Comparison of ENCODE assay signal across 12 cellular contexts in genomic region chr2:113910110-113910717, GRCh38. TPM values are rescaled to one million over a fixed set of nuclear protein-coding genes. Genes with fewer than 3 reads are reported as not detected.
DNase-seq lines count a peak whose midpoint lies in the region; ATAC-seq, FAIRE-seq and TF ChIP-seq lines count a peak whose summit lies in the region.
"Had no signal": no experiment of that assay in that cellular context is flagged by ENCODE, and none has a peak within 500 bp of the region (broad histone marks: within the 10 kb centered on the region; RNA-seq: fewer than 3 reads in every experiment).

No MANE protein-coding gene starts in this region.

- H3K36me3 ChIP-seq in SJCRH30, result peaks cover 25% of the 10 kb centered on the region
- H3K36me3 ChIP-seq in K562 (ENCODE audit: control insufficient read depth, insufficient read depth, low read length), result peaks cover 27% of the 10 kb centered on the region; the same call in 2 of the 3 replicates
- H3K36me3 ChIP-seq in uterus, result no peaks in the 10 kb centered on the region
- H3K36me3 ChIP-seq in testis (ENCODE audit: low read depth, missing control alignments), result no peaks in the 10 kb centered on the region

- no peak for TF ChIP-seq RAD21 in K562 (CRISPR knock-in tag; conservative IDR thresholded peaks at IDR 0.05 in 1 of 2, IDR thresholded peaks at IDR 0.05 in 1 of 2)

- no peak for TF ChIP-seq EP300 in K562 (IDR thresholded peaks at IDR 0.05; ENCODE audit: low read length)

- TF ChIP-seq POLR2A in K562 (conservative IDR thresholded peaks at IDR 0.05) (no peak), uterus (IDR thresholded peaks at IDR 0.05) (no peak), testis (IDR thresholded peaks at IDR 0.05) (no peak)

- in situ Hi-C loops in K562 (cut with MboI), result no loop called here

- peak; percentile 68 for ATAC-seq in K562

- no peak overlapping the region for H3K4me3 ChIP-seq in SJCRH30
- no peak overlapping the region for H3K4me3 ChIP-seq in K562
- no peak overlapping the region for H3K4me3 ChIP-seq in uterus
- H3K4me3 ChIP-seq in testis, result no peak overlapping the region
- H3K4me3 ChIP-seq: SJSA1 had no signal

- peak overlapping the region; percentile 22; the same call in 1 of the 2 replicates for H3K27ac ChIP-seq in SJCRH30
- peak overlapping the region; percentile 21; the same call in 2 of the 3 replicates for H3K27ac ChIP-seq in K562 (ENCODE audit: extremely low read depth, low read depth, low read length)
- no peak overlapping the region for H3K27ac ChIP-seq in uterus
- no peak overlapping the region for H3K27ac ChIP-seq in testis
- H3K27ac ChIP-seq: epithelial cell of prostate, SJSA1 had no signal

- H3K9ac ChIP-seq in K562 (ENCODE audit: insufficient read depth in 1 of 2, low read depth in 2 of 2, low read length in 2 of 2), result peak overlapping the region in 1 of 2 experiments; percentile 56; a peak in 1 of 4 replicates

- intact Hi-C loops in K562 (cut with micrococcal nuclease), result no loop called here
- intact Hi-C loops in uterus (cut with DNase I; ENCODE audit: low total_unique reads), result no loop called here
- intact Hi-C loops in testis (cut with DNase I; ENCODE audit: low total_unique reads), result no loop called here

- H3K79me2 ChIP-seq in K562 (ENCODE audit: control insufficient read depth, insufficient read depth, low read length), result peaks cover 97% of the 10 kb centered on the region

- H3K4me1 ChIP-seq in SJCRH30 (peaks cover 13% of the 10 kb centered on the region), K562 (replicated peaks in 1 of 2; ENCODE audit: control insufficient read depth in 2 of 2, insufficient read depth in 2 of 2, low read length in 2 of 2) (peaks cover 11 to 14% of the 10 kb centered on the region in 2 experiments; a peak in 4 of 5 replicates), uterus (peaks cover 0 to 8% of the 10 kb centered on the region in 2 donors), testis (no peaks in the 10 kb centered on the region)
- H3K4me1 ChIP-seq: SJSA1 had no signal

- H3K9me1 ChIP-seq in K562 (ENCODE audit: control insufficient read depth, insufficient read depth, low read length), result no peaks in the 10 kb centered on the region

- no peak for DNase-seq in GM18507 (ENCODE audit: extremely low spot score, insufficient read length, low read depth)
- no peak for DNase-seq in SJCRH30
- DNase-seq in K562 (ENCODE audit: extremely low read depth in 1 of 4, low spot score in 3 of 4), result peak in 1 of 4 experiments; percentile 26
- peak; percentile 32 to 66 for DNase-seq in stimulated activated CD4-positive, alpha-beta T cell treated with anti-CD3 and anti-CD28 coated beads, Interleukin-1b, Interleukin-23, amount 100 ng/mL, for 4 hours (ENCODE audit: low read depth in 2 of 2)
- DNase-seq in DMS79 treated with DMSO at 0.1 percent for 48 hours (lab: John Stamatoyannopoulos, UW), result no peak
- no peak for DNase-seq in uterus
- no peak for DNase-seq in testis
- DNase-seq in HT-29 (ENCODE audit: low spot score), result no peak
- DNase-seq: GF-D8, nucleus accumbens had no signal

- FAIRE-seq in GM18507 (lab: Jason Lieb, UNC) (peak; percentile 60), K562 (lab: Jason Lieb, UNC) (no peak)

- H2AFZ ChIP-seq in K562 (ENCODE audit: low read depth, low read length), result no peak overlapping the region

- WGBS in K562 (ENCODE audit: insufficient coverage, low coverage, missing lambda C conversion rate), result 31% methylated on average over 5 of the region's 5 CpGs
- WGBS in testis, 2 donors, result 93 to 94% methylated on average over 5 of the region's 5 CpGs

- H3K27me3 ChIP-seq in SJCRH30 (no peaks in the 10 kb centered on the region), K562 (ENCODE audit: control insufficient read depth in 2 of 2, insufficient read depth in 2 of 2, low read length in 2 of 2) (no peaks in the 10 kb centered on the region), uterus (no peaks in the 10 kb centered on the region), testis (no peaks in the 10 kb centered on the region)
- H3K27me3 ChIP-seq: SJSA1 had no signal

- POLR2A ChIA-PET in K562 (lab: Yijun Ruan, JAX), result interaction anchor here (0.8 to 1.5 kb wide), 5 partner anchors 9 to 18 kb away, joined by 3 to 5 read pairs (median 4); no protein-coding TSS in a partner anchor

- TF ChIP-seq CTCF in K562 (IDR thresholded peaks at IDR 0.05 in 2 of 3, conservative IDR thresholded peaks at IDR 0.05 in 1 of 3; ENCODE audit: insufficient read depth in 2 of 3, low read depth in 1 of 3, low read length in 3 of 3) (no peak), uterus (IDR thresholded peaks at IDR 0.05) (no peak), testis (IDR thresholded peaks at IDR 0.05) (no peak)

- no peaks in the 10 kb centered on the region for H3K9me3 ChIP-seq in SJCRH30 (replicated peaks)
- no peaks in the 10 kb centered on the region for H3K9me3 ChIP-seq in K562 (replicated peaks; ENCODE audit: control insufficient read depth, insufficient read depth, low read depth, low read length)
- H3K9me3 ChIP-seq in uterus, result no peaks in the 10 kb centered on the region
- no peaks in the 10 kb centered on the region for H3K9me3 ChIP-seq in testis
- H3K9me3 ChIP-seq: SJSA1 had no signal

- BruUV-seq in K562 (replicated peaks; lab: Mats Ljungman, UMichigan), result no TSS peak

- peak overlapping the region; percentile 13; the same call in 1 of the 2 replicates for H3K4me2 ChIP-seq in K562 (ENCODE audit: insufficient read depth, low read length)

- CTCF ChIA-PET in K562 (lab: Yijun Ruan, JAX; ENCODE audit: low intra/inter-chr PET ratio), result no interaction called here

- H4K20me1 ChIP-seq in K562 (replicated peaks; ENCODE audit: control insufficient read depth, insufficient read depth, low read length), result peaks cover 10% of the 10 kb centered on the region; the same call in 1 of the 2 replicates

TF ChIP-seq in K562, 482 proteins besides CTCF, POLR2A, EP300 and RAD21 (continues in another document):
- TF ChIP-seq CEBPZ (IDR thresholded peaks at IDR 0.05; ENCODE audit: borderline replicate concordance, low read depth, low read length) (no peak), PHF8 (IDR thresholded peaks at IDR 0.05; ENCODE audit: borderline replicate concordance, low read length) (no peak), ZNF589 (CRISPR knock-in tag; IDR thresholded peaks at IDR 0.05; ENCODE audit: low read depth) (no peak), FOXK2 (conservative IDR thresholded peaks at IDR 0.05 in 1 of 2, IDR thresholded peaks at IDR 0.05 in 1 of 2; ENCODE audit: low read depth in 2 of 2) (no peak), HIVEP1 (CRISPR knock-in tag; IDR thresholded peaks at IDR 0.05) (no peak)

RNA-seq across cellular contexts. Expression of gene ACTR3, which starts 20.3 kb away (rescaled TPM):
- total RNA-seq in SJCRH30 (2014; rRNA removed; shearing (Covaris generic)), result 165 and 177 TPM in 2 replicates
- 59.8 and 145 TPM in 2 replicates for total RNA-seq in K562 (2011; cell fraction: chromatin; rRNA removed; ENCODE audit: low replicate concordance)
- total RNA-seq in K562 (2011; cell fraction: nucleolus; rRNA removed), result 44.6 and 49.2 TPM in 2 replicates
- 65.8 and 108 TPM in 2 replicates for total RNA-seq in K562 (2011; cell fraction: nucleoplasm; rRNA removed)
- total RNA-seq in K562 (2014; rRNA removed) (142 and 192 TPM in 2 replicates), K562 (2014; rRNA removed; fragmentation: Illumina TruSeq; extraction: Trizol) (273 and 317 TPM in 2 replicates), K562 (2015; rRNA removed; fragmentation: Illumina TruSeq; extraction: Trizol) (263 and 277 TPM in 2 replicates), K562 (2021) (307 and 310 TPM in 2 replicates), uterus (100 to 1,000 TPM in 3 of 4 donors, 10 to 100 TPM in 1; 70.0 to 179 (median 162) TPM), testis (100 to 1,000 TPM; 106 to 114 TPM)
- polyA plus RNA-seq in K562 (2011; rRNA removed) (246 and 354 TPM in 2 replicates), K562 (2014; fragmentation: Illumina TruSeq; extraction: Trizol) (236 and 249 TPM in 2 replicates), K562 (2014; fragmentation: Nextera tagmentation; extraction: Ambion mirVana) (10 to 100 TPM; 49.0 to 65.1 TPM), K562 (2014; rRNA removed) (205 and 213 TPM in 2 replicates), testis (ENCODE audit: insufficient read depth, low read depth, low replicate concordance) (180 TPM)
- polyA plus RNA-seq in K562 (2011; cell fraction: cytosol; rRNA removed), result 68.8 and 143 TPM in 2 replicates
- polyA plus RNA-seq in K562 (2011; cell fraction: nucleus; rRNA removed), result 48.3 and 83.7 TPM in 2 replicates
- polyA plus RNA-seq in K562 (2012), result 219 and 220 TPM in 2 replicates
- 455 and 468 TPM in 2 replicates for polyA minus RNA-seq in K562 (2011; rRNA and poly(A)+ RNA removed)
- polyA minus RNA-seq in K562 (2011; cell fraction: cytosol; rRNA and poly(A)+ RNA removed), result 213 and 229 TPM in 2 replicates
- polyA minus RNA-seq in K562 (2011; cell fraction: nucleus; rRNA and poly(A)+ RNA removed), result 50.5 and 86.9 TPM in 2 replicates
- total RNA-seq in HT-29 (2014; rRNA removed; shearing (Covaris generic)), result 153 and 164 TPM in 2 replicates

Comparison
In these comparisons a context has a peak if more than half of its experiments do, and no peak if none do; other contexts are left out.
1. DNase-seq: peak in stimulated activated CD4-positive, alpha-beta T cell treated with anti-CD3 and anti-CD28 coated beads, Interleukin-1b, Interleukin-23, amount 100 ng/mL, for 4 hours (2 of 2); none in GM18507 (single experiment), SJCRH30 (0 of 2), DMS79 treated with DMSO at 0.1 percent for 48 hours (single experiment), uterus (0 of 2), testis (single experiment) and HT-29 (single experiment).
2. H3K27ac ChIP-seq: peak in SJCRH30 (single experiment) and K562 (single experiment); none in uterus (0 of 2) and testis (0 of 2).